1 cellular context compared by ENCODE assay signal in the genomic region with DNA sequence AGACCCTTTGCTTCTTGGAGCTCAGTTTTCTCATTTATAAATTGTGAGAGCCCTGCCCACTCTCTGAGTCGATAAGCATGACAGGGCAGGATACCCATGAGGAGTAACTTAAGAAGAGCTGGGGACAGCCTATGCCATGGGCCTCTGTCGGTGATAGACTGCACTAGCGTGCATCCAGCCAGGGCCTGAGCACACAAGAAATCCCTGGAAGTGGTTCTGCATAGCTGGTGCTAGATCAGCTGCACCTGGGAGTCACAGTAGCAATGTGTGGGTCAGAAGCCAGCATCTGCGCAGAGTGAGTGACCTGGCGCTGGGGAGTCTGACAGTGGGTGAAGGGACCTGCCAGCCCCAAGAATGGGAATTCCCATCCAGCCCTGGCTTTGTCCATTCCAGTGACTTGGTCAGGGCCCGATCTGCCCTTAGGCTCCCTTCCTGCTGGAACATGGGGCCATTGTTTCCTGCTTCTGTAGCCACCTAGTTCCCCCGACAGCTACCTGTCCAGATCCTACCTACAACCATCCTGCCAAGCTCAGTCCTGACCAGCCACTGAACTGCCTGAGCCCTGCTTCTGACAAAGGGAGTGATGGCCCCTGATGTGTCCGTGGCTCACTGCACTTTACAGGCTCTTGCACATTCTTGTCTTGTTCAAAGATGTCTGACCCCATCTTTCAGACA.
TF ChIP-seq lines count a peak whose summit lies in the region.

No MANE protein-coding gene starts in this region.

TF ChIP-seq in IMR-90, 13 proteins besides CTCF, POLR2A, EP300 and RAD21:
- TF ChIP-seq CHD1 (IDR thresholded peaks at IDR 0.05; ENCODE audit: low read depth, low read length) (no peak), RCOR1 (IDR thresholded peaks at IDR 0.05; ENCODE audit: insufficient replicate concordance, low read length) (no peak), FOS (IDR thresholded peaks at IDR 0.05; ENCODE audit: low read depth, low read length) (no peak), CEBPB (IDR thresholded peaks at IDR 0.05; ENCODE audit: low read depth, low read length) (no peak)
TF ChIP-seq in IMR-90: peak in this region for 0.
